Comparison of ENCODE assay signal across 17 cellular contexts in genomic region chr7:126302639-126303038, GRCh38.
DNase-seq lines count a peak whose midpoint lies in the region; ATAC-seq and TF ChIP-seq lines count a peak whose summit lies in the region.
"Had no signal": no experiment of that assay in that cellular context is flagged by ENCODE, and none has a peak within 500 bp of the region (broad histone marks: within the 10 kb centered on the region; RNA-seq: fewer than 3 reads in every experiment).

No MANE protein-coding gene starts in this region.

- TF ChIP-seq CTCF in DOHH2 (IDR thresholded peaks at IDR 0.05; ENCODE audit: low read depth, low read length, poor library complexity, severe bottlenecking): peak; percentile 43
- TF ChIP-seq CTCF in chondrocyte (IDR thresholded peaks at IDR 0.05): peak; percentile 35
- TF ChIP-seq CTCF in ascending aorta (IDR thresholded peaks at IDR 0.05): no peak

- H3K4me2 ChIP-seq in DOHH2 (ENCODE audit: low read length): no peak overlapping the region

- H3K27me3 ChIP-seq in DOHH2 (ENCODE audit: control insufficient read depth, low read length): no peaks in the 10 kb centered on the region
- no peaks in the 10 kb centered on the region for H3K27me3 ChIP-seq in ascending aorta
- H3K27me3 ChIP-seq: esophagus squamous epithelium, MG63, stomach had no signal

- no peak for ATAC-seq in HG03139 (IDR thresholded peaks at IDR 0.05; ENCODE audit: unreplicated experiment)
- ATAC-seq: T-cell had no signal

- no peaks in the 10 kb centered on the region for H3K36me3 ChIP-seq in DOHH2 (ENCODE audit: control insufficient read depth, low read length)
- H3K36me3 ChIP-seq in ascending aorta: no peaks in the 10 kb centered on the region
- H3K36me3 ChIP-seq: esophagus squamous epithelium, MG63, stomach had no signal

- H3K9me3 ChIP-seq in DOHH2 (ENCODE audit: control insufficient read depth, insufficient read depth, low read length): no peaks in the 10 kb centered on the region
- no peaks in the 10 kb centered on the region for H3K9me3 ChIP-seq in ascending aorta
- H3K9me3 ChIP-seq: MG63 had no signal

- no peak overlapping the region for H3K4me3 ChIP-seq in DOHH2 (ENCODE audit: low read length)
- no peak overlapping the region for H3K4me3 ChIP-seq in ascending aorta
- H3K4me3 ChIP-seq: esophagus squamous epithelium, MG63, stomach had no signal

- intact Hi-C loops in ascending aorta (cut with DNase I): no loop called here

- no peaks in the 10 kb centered on the region for H3K4me1 ChIP-seq in DOHH2 (ENCODE audit: control insufficient read depth, low read length)
- H3K4me1 ChIP-seq in ascending aorta: no peaks in the 10 kb centered on the region
- H3K4me1 ChIP-seq: esophagus squamous epithelium, parathyroid adenoma, stomach had no signal

- peak; percentile 19 for DNase-seq in A172 (ENCODE audit: low spot score)
- DNase-seq in NCI-H1048 (lab: John Stamatoyannopoulos, UW): peak; percentile 26
- no peak for DNase-seq in chondrocyte (ENCODE audit: low spot score)
- no peak for DNase-seq in ascending aorta (ENCODE audit: low spot score in 2 of 2)
- no peak for DNase-seq in SHP77 treated with DMSO at 0.1 percent for 48 hours (lab: John Stamatoyannopoulos, UW)
- DNase-seq: activated CD4-positive, alpha-beta T cell treated with anti-CD3 and anti-CD28 coated beads, Interleukin-2, amount 50 U/mL, for 1 hour; Calu3; esophagus squamous epithelium; MG63; RPMI8226; stomach; T-cell had no signal

- no peaks in the 10 kb centered on the region for H3K9me3 Mint-ChIP-seq in chondrocyte (ENCODE audit: low read depth)

- H3K27me3 Mint-ChIP-seq in chondrocyte (ENCODE audit: low read depth): no peaks in the 10 kb centered on the region
- H3K27me3 Mint-ChIP-seq: B cell; central memory CD8-positive, alpha-beta T cell; T-cell had no signal

- no peaks in the 10 kb centered on the region for H3K36me3 Mint-ChIP-seq in chondrocyte (ENCODE audit: low read depth)
- H3K36me3 Mint-ChIP-seq: T-cell had no signal

- H3K4me3 Mint-ChIP-seq in chondrocyte (ENCODE audit: unreplicated experiment): no peak overlapping the region
- H3K4me3 Mint-ChIP-seq: B cell; central memory CD8-positive, alpha-beta T cell; T-cell had no signal

- no peaks in the 10 kb centered on the region for H3K9me2 ChIP-seq in DOHH2 (replicated peaks; ENCODE audit: control insufficient read depth, low read length)

- no peaks in the 10 kb centered on the region for H4K20me1 ChIP-seq in DOHH2 (ENCODE audit: control insufficient read depth, insufficient read depth, low read depth, low read length)

- no peaks in the 10 kb centered on the region for H3K79me2 ChIP-seq in DOHH2 (ENCODE audit: control insufficient read depth, low read length)
- H3K79me2 ChIP-seq: parathyroid adenoma had no signal

- no peaks in the 10 kb centered on the region for H3F3A ChIP-seq in DOHH2 (ENCODE audit: control insufficient read depth, insufficient read depth)

- no peak overlapping the region for H3K27ac ChIP-seq in DOHH2 (ENCODE audit: low read depth, low read length)
- no peak overlapping the region for H3K27ac ChIP-seq in ascending aorta
- H3K27ac ChIP-seq: esophagus squamous epithelium, parathyroid adenoma, stomach had no signal

- no peaks in the 10 kb centered on the region for H3K4me1 Mint-ChIP-seq in chondrocyte (ENCODE audit: low read depth)
- H3K4me1 Mint-ChIP-seq: B cell; central memory CD8-positive, alpha-beta T cell; T-cell had no signal

- no peak overlapping the region for H3K27ac Mint-ChIP-seq in chondrocyte (ENCODE audit: unreplicated experiment)
- H3K27ac Mint-ChIP-seq: B cell, T-cell had no signal

Comparison
In these comparisons a context has a peak if more than half of its experiments do, and no peak if none do; other contexts are left out.
1. DNase-seq: peak in A172 (single experiment) and NCI-H1048 (single experiment); none in chondrocyte (single experiment), ascending aorta (0 of 2) and SHP77 treated with DMSO at 0.1 percent for 48 hours (single experiment).
2. CTCF ChIP-seq: peak in DOHH2 (single experiment) and chondrocyte (single experiment); none in ascending aorta (0 of 3).